ENCODE assay signal across 14 cellular contexts in the genomic region with DNA sequence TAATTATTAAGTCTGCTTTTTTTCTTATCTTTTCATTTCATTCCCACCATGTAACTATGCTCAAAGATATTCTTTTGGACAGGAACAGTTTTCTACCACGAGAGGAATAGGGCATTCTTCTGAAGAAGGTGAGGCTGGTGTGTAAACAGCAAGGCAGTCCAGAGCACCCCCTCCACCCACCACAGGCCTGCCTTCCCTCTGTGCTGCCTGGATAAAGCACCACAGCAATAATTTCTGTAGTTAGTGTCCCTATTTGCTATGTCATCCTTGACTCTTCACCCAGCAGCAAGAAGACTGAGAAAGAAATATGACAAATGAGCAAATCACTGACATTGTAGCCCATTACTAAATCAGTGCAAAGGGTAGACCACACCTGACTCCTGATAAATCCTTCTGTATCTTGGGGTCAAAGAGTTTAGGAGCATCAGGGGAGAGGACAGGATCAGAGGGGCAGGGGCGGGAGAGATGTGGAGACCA.
DNase-seq lines count a peak whose midpoint lies in the region; ATAC-seq and TF ChIP-seq lines count a peak whose summit lies in the region.
"Had no signal": no experiment of that assay in that cellular context is flagged by ENCODE, and none has a peak within 500 bp of the region (broad histone marks: within the 10 kb centered on the region; RNA-seq: fewer than 3 reads in every experiment).

No MANE protein-coding gene starts in this region.

- no peak overlapping the region for H2AK5ac ChIP-seq in mesenchymal stem cell (ENCODE audit: low read length, severe bottlenecking)

- intact Hi-C loops in heart left ventricle (cut with DNase I): loop anchor here in 5 of 10 donors (5.0 to 10.0 kb wide), 3 partner anchors 87 to 230 kb away; partner anchors contain the start of gene IRS2 (in 1 of the 5)
- intact Hi-C loops in Right ventricle myocardium superior (cut with DNase I): no loop called here

- no peak overlapping the region for H3K4ac ChIP-seq in mesenchymal stem cell (ENCODE audit: low read depth in 1 of 2, low read length in 2 of 2)

- TF ChIP-seq EP300 in tibial nerve (IDR thresholded peaks at IDR 0.05): no peak

- ATAC-seq in heart left ventricle: peak in 3 of 4 donors; percentile 3 to 28 (median 18)
- no peak for ATAC-seq in Right ventricle myocardium superior (ENCODE audit: poor library complexity)
- ATAC-seq: foreskin keratinocyte; naive thymus-derived CD4-positive, alpha-beta T cell had no signal

- no peak overlapping the region for H2AFZ ChIP-seq in mesenchymal stem cell (ENCODE audit: low read depth, low read length)
- H2AFZ ChIP-seq: parathyroid adenoma had no signal

- DNase-seq in heart left ventricle (no peak), Right ventricle myocardium superior (no peak), astrocyte of the hippocampus (ENCODE audit: low read depth, low spot score) (peak; percentile 31), iris pigment epithelial cell (ENCODE audit: low read depth) (peak; percentile 28), tibial nerve (ENCODE audit: low spot score in 2 of 2) (no peak), mesenchymal stem cell (no peak), BE2C (no peak), SHP77 treated with DMSO at 0.1 percent for 48 hours (lab: John Stamatoyannopoulos, UW) (no peak)
- DNase-seq: MG63; naive thymus-derived CD4-positive, alpha-beta T cell; NCI-H187; transverse colon had no signal

- no peak overlapping the region for H3K9ac ChIP-seq in mesenchymal stem cell (ENCODE audit: low read length)
- H3K9ac ChIP-seq: parathyroid adenoma had no signal

- no peak overlapping the region for H3K23ac ChIP-seq in mesenchymal stem cell (ENCODE audit: low read length in 2 of 2)

- no peak overlapping the region for H3K14ac ChIP-seq in mesenchymal stem cell (ENCODE audit: low read length in 2 of 2)

- H3K4me2 ChIP-seq in mesenchymal stem cell (ENCODE audit: low read length, poor library complexity, severe bottlenecking): no peak overlapping the region

- no peak overlapping the region for H2BK15ac ChIP-seq in mesenchymal stem cell (ENCODE audit: low read depth, poor library complexity, severe bottlenecking)

- TF ChIP-seq POLR2A in heart left ventricle (IDR thresholded peaks at IDR 0.05): no peak
- no peak for TF ChIP-seq POLR2A in tibial nerve (IDR thresholded peaks at IDR 0.05)

- H3K4me3 ChIP-seq in heart left ventricle: no peak overlapping the region
- H3K4me3 ChIP-seq in tibial nerve: no peak overlapping the region
- H3K4me3 ChIP-seq in mesenchymal stem cell (ENCODE audit: insufficient read depth in 1 of 2, low read depth in 1 of 2, low read length in 2 of 2): no peak overlapping the region
- H3K4me3 ChIP-seq in BE2C (ENCODE audit: low read depth, low read length): no peak overlapping the region
- H3K4me3 ChIP-seq: MG63, transverse colon had no signal

- no peak overlapping the region for H2BK120ac ChIP-seq in mesenchymal stem cell (ENCODE audit: low read depth, low read length)

- H3K27ac ChIP-seq in heart left ventricle: peak overlapping the region; percentile 12 to 78 (median 56)
- peak overlapping the region in 3 of 4 donors; percentile 42 to 71 (median 43) for H3K27ac ChIP-seq in tibial nerve
- H3K27ac ChIP-seq in mesenchymal stem cell (ENCODE audit: low read length, poor library complexity, severe bottlenecking): no peak overlapping the region
- H3K27ac ChIP-seq: foreskin keratinocyte, parathyroid adenoma, transverse colon had no signal

- no peak overlapping the region for H4K91ac ChIP-seq in mesenchymal stem cell (ENCODE audit: low read length)

- TF ChIP-seq CTCF in heart left ventricle (IDR thresholded peaks at IDR 0.05) (no peak), tibial nerve (IDR thresholded peaks at IDR 0.05) (no peak), BE2C (IDR thresholded peaks at IDR 0.05; ENCODE audit: low read depth, low read length) (no peak)

- H2BK12ac ChIP-seq in mesenchymal stem cell (ENCODE audit: low read length in 2 of 2): no peak overlapping the region

- H4K8ac ChIP-seq in mesenchymal stem cell (ENCODE audit: low read length): no peak overlapping the region

- H3K9me3 ChIP-seq in heart left ventricle: no peaks in the 10 kb centered on the region
- H3K9me3 ChIP-seq in tibial nerve: no peaks in the 10 kb centered on the region
- no peaks in the 10 kb centered on the region for H3K9me3 ChIP-seq in mesenchymal stem cell (ENCODE audit: control insufficient read depth, low read length)
- no peaks in the 10 kb centered on the region for H3K9me3 ChIP-seq in BE2C
- H3K9me3 ChIP-seq: MG63, transverse colon had no signal

- H3K36me3 ChIP-seq in heart left ventricle (no peaks in the 10 kb centered on the region), tibial nerve (no peaks in the 10 kb centered on the region), mesenchymal stem cell (ENCODE audit: control insufficient read depth in 1 of 2, insufficient read depth in 2 of 2, low read depth in 1 of 2, low read length in 2 of 2) (no peaks in the 10 kb centered on the region), BE2C (no peaks in the 10 kb centered on the region)
- H3K36me3 ChIP-seq: MG63, transverse colon had no signal

- 48 to 54% (median 52%) methylated on average over 2 of the region's 2 CpGs for WGBS in heart left ventricle, 4 donors
- WGBS in tibial nerve, 2 donors: 48 to 55% methylated on average over 2 of the region's 2 CpGs
- WGBS in mesenchymal stem cell: 90% methylated on average over 2 of the region's 2 CpGs

- H3K18ac ChIP-seq in mesenchymal stem cell (ENCODE audit: low read depth in 1 of 2, low read length in 2 of 2): no peak overlapping the region

- H3K27me3 ChIP-seq in heart left ventricle: no peaks in the 10 kb centered on the region
- no peaks in the 10 kb centered on the region for H3K27me3 ChIP-seq in tibial nerve
- no peaks in the 10 kb centered on the region for H3K27me3 ChIP-seq in mesenchymal stem cell (ENCODE audit: control insufficient read depth in 1 of 2, insufficient read depth in 1 of 2, low read length in 2 of 2)
- H3K27me3 ChIP-seq in BE2C: peaks cover 12% of the 10 kb centered on the region; the same call in 1 of the 2 replicates
- H3K27me3 ChIP-seq: foreskin keratinocyte, MG63, transverse colon had no signal

- H3K4me1 ChIP-seq in heart left ventricle (peaks cover 0 to 38% (median 15%) of the 10 kb centered on the region in 12 donors), tibial nerve (peaks cover 0 to 21% (median 4%) of the 10 kb centered on the region in 4 donors), mesenchymal stem cell (ENCODE audit: control insufficient read depth, insufficient read depth, low read depth, low read length) (peaks cover 2% of the 10 kb centered on the region), BE2C (peaks cover 2% of the 10 kb centered on the region; the same call in 1 of the 2 replicates)
- H3K4me1 ChIP-seq: parathyroid adenoma, transverse colon had no signal

- H3K79me1 ChIP-seq in mesenchymal stem cell (replicated peaks; ENCODE audit: low read length, poor library complexity, severe bottlenecking): no peaks in the 10 kb centered on the region

- H2BK5ac ChIP-seq in mesenchymal stem cell (ENCODE audit: low read depth, low read length, poor library complexity, severe bottlenecking): no peak overlapping the region

Comparison
In these comparisons a context has a peak if more than half of its experiments do, and no peak if none do; other contexts are left out.
1. DNase-seq: peak in astrocyte of the hippocampus (single experiment) and iris pigment epithelial cell (single experiment); none in heart left ventricle (0 of 5), Right ventricle myocardium superior (single experiment), tibial nerve (0 of 2), mesenchymal stem cell (single experiment), BE2C (single experiment) and SHP77 treated with DMSO at 0.1 percent for 48 hours (single experiment).